Comparison of ENCODE assay signal across 8 cellular contexts in the genomic region with DNA sequence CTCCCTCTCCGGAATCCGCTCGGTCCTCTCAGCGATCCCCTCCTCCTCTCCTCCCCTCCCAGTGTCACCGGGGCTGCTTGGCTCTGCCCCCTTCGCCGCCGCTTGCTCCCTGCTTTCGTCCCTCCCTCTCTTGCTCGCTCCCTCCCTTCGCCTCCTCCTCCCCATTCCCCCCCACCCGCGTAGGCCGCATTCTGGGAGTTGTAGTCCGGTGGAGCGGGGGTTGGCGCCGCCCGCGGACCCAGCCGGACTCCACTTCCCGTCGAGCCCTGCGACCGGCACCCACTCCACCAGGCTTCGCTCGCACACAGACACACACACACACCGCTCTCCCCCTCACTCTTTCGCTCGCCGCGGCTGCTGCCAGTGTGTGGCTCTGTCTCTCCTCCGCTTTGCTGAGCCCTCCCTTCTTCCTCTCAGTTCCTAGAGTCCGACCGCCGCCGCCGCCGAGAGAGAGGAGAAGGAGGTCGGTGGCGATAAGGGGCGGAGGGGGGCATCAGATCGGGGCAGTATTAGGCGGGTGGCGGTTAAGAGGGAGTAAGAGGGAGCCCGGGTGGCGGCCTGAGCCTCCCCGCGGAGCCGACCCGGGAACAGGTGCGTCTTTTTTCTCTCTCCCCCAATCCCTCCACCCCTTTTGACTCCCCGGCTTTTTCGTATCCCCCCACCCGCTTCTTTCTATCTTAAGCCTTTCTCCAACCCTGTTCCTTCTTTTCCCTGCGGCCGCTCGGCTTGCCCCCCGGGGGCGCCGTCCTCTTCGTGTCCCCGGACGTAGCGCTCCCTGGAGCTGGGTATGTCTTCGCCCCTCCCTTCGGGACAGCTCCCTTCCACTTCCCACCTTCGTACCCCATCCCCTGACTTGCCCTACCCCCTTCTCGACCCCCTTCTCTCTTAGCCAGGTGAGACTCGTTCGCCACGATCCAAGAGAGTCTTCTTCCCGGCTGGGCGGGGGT. TPM values are rescaled to one million over a fixed set of nuclear protein-coding genes. Genes with fewer than 3 reads are reported as not detected.
DNase-seq lines count a peak whose midpoint lies in the region; ATAC-seq and FAIRE-seq lines count a peak whose summit lies in the region.

A gene with protein sequence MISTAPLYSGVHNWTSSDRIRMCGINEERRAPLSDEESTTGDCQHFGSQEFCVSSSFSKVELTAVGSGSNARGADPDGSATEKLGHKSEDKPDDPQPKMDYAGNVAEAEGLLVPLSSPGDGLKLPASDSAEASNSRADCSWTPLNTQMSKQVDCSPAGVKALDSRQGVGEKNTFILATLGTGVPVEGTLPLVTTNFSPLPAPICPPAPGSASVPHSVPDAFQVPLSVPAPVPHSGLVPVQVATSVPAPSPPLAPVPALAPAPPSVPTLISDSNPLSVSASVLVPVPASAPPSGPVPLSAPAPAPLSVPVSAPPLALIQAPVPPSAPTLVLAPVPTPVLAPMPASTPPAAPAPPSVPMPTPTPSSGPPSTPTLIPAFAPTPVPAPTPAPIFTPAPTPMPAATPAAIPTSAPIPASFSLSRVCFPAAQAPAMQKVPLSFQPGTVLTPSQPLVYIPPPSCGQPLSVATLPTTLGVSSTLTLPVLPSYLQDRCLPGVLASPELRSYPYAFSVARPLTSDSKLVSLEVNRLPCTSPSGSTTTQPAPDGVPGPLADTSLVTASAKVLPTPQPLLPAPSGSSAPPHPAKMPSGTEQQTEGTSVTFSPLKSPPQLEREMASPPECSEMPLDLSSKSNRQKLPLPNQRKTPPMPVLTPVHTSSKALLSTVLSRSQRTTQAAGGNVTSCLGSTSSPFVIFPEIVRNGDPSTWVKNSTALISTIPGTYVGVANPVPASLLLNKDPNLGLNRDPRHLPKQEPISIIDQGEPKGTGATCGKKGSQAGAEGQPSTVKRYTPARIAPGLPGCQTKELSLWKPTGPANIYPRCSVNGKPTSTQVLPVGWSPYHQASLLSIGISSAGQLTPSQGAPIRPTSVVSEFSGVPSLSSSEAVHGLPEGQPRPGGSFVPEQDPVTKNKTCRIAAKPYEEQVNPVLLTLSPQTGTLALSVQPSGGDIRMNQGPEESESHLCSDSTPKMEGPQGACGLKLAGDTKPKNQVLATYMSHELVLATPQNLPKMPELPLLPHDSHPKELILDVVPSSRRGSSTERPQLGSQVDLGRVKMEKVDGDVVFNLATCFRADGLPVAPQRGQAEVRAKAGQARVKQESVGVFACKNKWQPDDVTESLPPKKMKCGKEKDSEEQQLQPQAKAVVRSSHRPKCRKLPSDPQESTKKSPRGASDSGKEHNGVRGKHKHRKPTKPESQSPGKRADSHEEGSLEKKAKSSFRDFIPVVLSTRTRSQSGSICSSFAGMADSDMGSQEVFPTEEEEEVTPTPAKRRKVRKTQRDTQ (N-terminal part only) (plus strand): TSS at position 336 of the 947 bp plus-strand sequence. CDS start 22,597 bp downstream, outside the sequence.

- H3K9ac ChIP-seq in rectal smooth muscle tissue (ENCODE audit: low read length): no peak within 1 kb of the TSS

- intact Hi-C loops in right cardiac atrium (cut with DNase I): no loop called here

- H3K27me3 ChIP-seq in right cardiac atrium (ENCODE audit: control insufficient read depth, insufficient read depth): no peaks in the 10 kb centered on the region
- H3K27me3 ChIP-seq in rectal smooth muscle tissue (ENCODE audit: control insufficient read depth, insufficient read depth, low read length): no peaks in the 10 kb centered on the region

- H3K9me3 Mint-ChIP-seq in T-helper 1 cell treated with Interleukin-12 subunit alpha and Interleukin-12 subunit beta and Interleukin-4 antibody, amounts not matched to agents 30 μg/mL and 1 μg/mL, for 36 hours: no peaks in the 10 kb centered on the region

- peaks cover 15% of the 10 kb centered on the region for H3K4me1 Mint-ChIP-seq in T-helper 1 cell treated with Interleukin-12 subunit alpha and Interleukin-12 subunit beta and Interleukin-4 antibody, amounts not matched to agents 30 μg/mL and 1 μg/mL, for 36 hours (ENCODE audit: low read depth)

- FAIRE-seq in GM18507 (lab: Jason Lieb, UNC): peak; percentile 98

- under 1% methylated on average over 74 of the region's 74 CpGs for WGBS in right cardiac atrium

- H3K27ac Mint-ChIP-seq in T-helper 1 cell treated with Interleukin-12 subunit alpha and Interleukin-12 subunit beta and Interleukin-4 antibody, amounts not matched to agents 30 μg/mL and 1 μg/mL, for 36 hours: peak within 1 kb of the TSS; percentile 68

- DNase-seq in GM18507 (ENCODE audit: extremely low spot score, insufficient read length, low read depth) (peak; percentile 85), NCI-H1694 treated with DMSO at 0.1 percent for 48 hours (lab: John Stamatoyannopoulos, UW) (peak; percentile 87), anterior cingulate cortex (lab: John Stamatoyannopoulos, UW) (peak; percentile 2 to 94 (median 88)), right cardiac atrium (peak; percentile 91 to 96 (median 95)), OCI-M2 (lab: John Stamatoyannopoulos, UW; ENCODE audit: unreplicated experiment) (no peak)

- H3K27ac ChIP-seq in right cardiac atrium (ENCODE audit: low read length): peak within 1 kb of the TSS; percentile 33
- H3K27ac ChIP-seq in rectal smooth muscle tissue (ENCODE audit: low read depth, low read length): peak within 1 kb of the TSS; percentile 21

- H3K4me3 ChIP-seq in right cardiac atrium (ENCODE audit: low read length): peak within 1 kb of the TSS; percentile 63
- H3K4me3 ChIP-seq in rectal smooth muscle tissue (ENCODE audit: low read length): peak within 1 kb of the TSS; percentile 65

- H3K4me1 ChIP-seq in right cardiac atrium (ENCODE audit: control insufficient read depth, insufficient read depth, low read length): no peaks in the 10 kb centered on the region
- no peaks in the 10 kb centered on the region for H3K4me1 ChIP-seq in rectal smooth muscle tissue (ENCODE audit: control insufficient read depth, insufficient read depth, low read length)

- no peaks in the 10 kb centered on the region for H3K36me3 ChIP-seq in rectal smooth muscle tissue (ENCODE audit: control insufficient read depth, insufficient read depth, low read length)

- no peak within 1 kb of the TSS for H3K4me3 Mint-ChIP-seq in T-helper 1 cell treated with Interleukin-12 subunit alpha and Interleukin-12 subunit beta and Interleukin-4 antibody, amounts not matched to agents 30 μg/mL and 1 μg/mL, for 36 hours

- peaks cover 28% of the 10 kb centered on the region for H3K27me3 Mint-ChIP-seq in T-helper 1 cell treated with Interleukin-12 subunit alpha and Interleukin-12 subunit beta and Interleukin-4 antibody, amounts not matched to agents 30 μg/mL and 1 μg/mL, for 36 hours (ENCODE audit: low read depth)

- peak; percentile 85 for ATAC-seq in HG02943 (IDR thresholded peaks at IDR 0.05; ENCODE audit: low read depth, unreplicated experiment)
- peak; percentile 96 for ATAC-seq in right cardiac atrium

- no peaks in the 10 kb centered on the region for H3K36me3 Mint-ChIP-seq in T-helper 1 cell treated with Interleukin-12 subunit alpha and Interleukin-12 subunit beta and Interleukin-4 antibody, amounts not matched to agents 30 μg/mL and 1 μg/mL, for 36 hours (ENCODE audit: low read depth)

- H3K9me3 ChIP-seq in right cardiac atrium (ENCODE audit: control insufficient read depth, low read length): no peaks in the 10 kb centered on the region

RNA-seq across cellular contexts. Expression of the gene that starts here (rescaled TPM):
- total RNA-seq in right cardiac atrium: 10 to 100 TPM; 10.9 to 13.8 (median 11.5) TPM
- polyA plus RNA-seq in right cardiac atrium: 5.0 TPM
